ENCODE assay signal across 20 cellular contexts in the genomic region with DNA sequence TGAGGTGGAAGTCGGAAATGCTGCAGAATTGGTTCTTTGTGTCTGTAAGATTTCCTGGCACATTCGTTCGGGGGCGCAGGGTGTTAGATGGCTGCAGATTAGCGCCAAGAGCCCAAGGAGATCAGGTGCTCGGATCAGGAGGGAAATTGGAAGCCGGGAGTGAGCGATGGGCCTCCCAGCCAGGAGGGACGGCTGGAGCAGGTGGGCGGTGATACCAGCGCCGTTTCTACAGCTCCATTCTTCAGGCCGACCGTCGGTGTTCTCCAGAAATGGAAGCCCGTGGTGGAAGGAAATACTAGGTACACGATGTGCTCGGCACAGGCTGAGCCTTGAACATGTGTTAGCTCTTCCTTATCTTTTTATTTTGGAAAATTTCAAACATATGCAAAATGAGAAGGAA.
DNase-seq lines count a peak whose midpoint lies in the region; ATAC-seq and TF ChIP-seq lines count a peak whose summit lies in the region.
"Had no signal": no experiment of that assay in that cellular context is flagged by ENCODE, and none has a peak within 500 bp of the region (broad histone marks: within the 10 kb centered on the region; RNA-seq: fewer than 3 reads in every experiment).

No MANE protein-coding gene starts in this region.

- POLR2A ChIA-PET in HEK293 (lab: Yijun Ruan, JAX): interaction anchor here (1.2 kb wide), 1 partner anchor 13 kb away, joined by 3 read pairs; no protein-coding TSS in a partner anchor

- no peaks in the 10 kb centered on the region for H3K4me1 ChIP-seq in HEK293 (ENCODE audit: control insufficient read depth, insufficient read depth, low read length)
- H3K4me1 ChIP-seq: SJCRH30 had no signal

- H3K27me3 ChIP-seq in layer of hippocampus (ENCODE audit: control insufficient read depth, insufficient read depth, low read length): no peaks in the 10 kb centered on the region
- H3K27me3 ChIP-seq: MG63, Peyer's patch had no signal

- no peak overlapping the region for H3K4me3 ChIP-seq in HEK293 (ENCODE audit: low read depth, low read length)
- H3K4me3 ChIP-seq: K562, MG63, Peyer's patch, SJCRH30 had no signal

- no peaks in the 10 kb centered on the region for H3K9me3 ChIP-seq in HEK293 (ENCODE audit: control insufficient read depth, insufficient read depth, low read depth, low read length)
- H3K9me3 ChIP-seq: MG63, Peyer's patch, SJCRH30 had no signal

- no peaks in the 10 kb centered on the region for H3K27me3 Mint-ChIP-seq in stimulated activated naive B cell treated with anti-CD40 and anti-IgM and Interleukin-4, amounts not matched to agents 10 μg/mL and 1 μg/mL and 100 μg/mL, for 72 hours

- TF ChIP-seq CTCF in HEK293 (tag by site-specific recombination; IDR thresholded peaks at IDR 0.05): no peak

- H3K36me3 ChIP-seq in HEK293 (ENCODE audit: control insufficient read depth in 2 of 2, insufficient read depth in 1 of 2, low read length in 2 of 2): no peaks in the 10 kb centered on the region
- H3K36me3 ChIP-seq: Peyer's patch, SJCRH30 had no signal

- H3K27ac ChIP-seq in HEK293 (ENCODE audit: extremely low read depth, low read depth, low read length) (no peak overlapping the region), layer of hippocampus (ENCODE audit: low read depth, low read length) (peak overlapping the region; percentile 60)
- H3K27ac ChIP-seq: C4-2B, Peyer's patch, SJCRH30 had no signal

- CTCF ChIA-PET in HEK293 (lab: Yijun Ruan, JAX): interaction anchor here (0.6 to 0.7 kb wide), 2 partner anchors 10 to 511 kb away, joined by 3 read pairs; no protein-coding TSS in a partner anchor

- peaks cover 67 to 96% of the 10 kb centered on the region in 2 donors for H3K4me1 Mint-ChIP-seq in stimulated activated naive B cell treated with anti-CD40 and anti-IgM and Interleukin-4, amounts not matched to agents 10 μg/mL and 1 μg/mL and 100 μg/mL, for 72 hours

- peaks cover 66 to 78% of the 10 kb centered on the region in 2 donors for H3K36me3 Mint-ChIP-seq in stimulated activated naive B cell treated with anti-CD40 and anti-IgM and Interleukin-4, amounts not matched to agents 10 μg/mL and 1 μg/mL and 100 μg/mL, for 72 hours
- H3K36me3 Mint-ChIP-seq: CD8-positive, alpha-beta memory T cell had no signal

- intact Hi-C loops in head of caudate nucleus (cut with DNase I): no loop called here

- no peak for ATAC-seq in stimulated activated naive B cell treated with anti-CD40 and anti-IgM and Interleukin-4, amounts not matched to agents 10 μg/mL and 1 μg/mL and 100 μg/mL, for 72 hours (replicated peaks)
- ATAC-seq in HG03139 (IDR thresholded peaks at IDR 0.05; ENCODE audit: unreplicated experiment): no peak
- ATAC-seq: K562 had no signal

- no peaks in the 10 kb centered on the region for H3K9me3 Mint-ChIP-seq in stimulated activated naive B cell treated with anti-CD40 and anti-IgM and Interleukin-4, amounts not matched to agents 10 μg/mL and 1 μg/mL and 100 μg/mL, for 72 hours
- H3K9me3 Mint-ChIP-seq: CD8-positive, alpha-beta memory T cell had no signal

- DNase-seq in anterior cingulate cortex (lab: John Stamatoyannopoulos, UW) (peak in 33 of 58 donors; percentile 13 to 85 (median 48)), NCI-H524 (lab: John Stamatoyannopoulos, UW) (no peak), head of caudate nucleus (no peak)
- no peak for DNase-seq in stimulated activated naive B cell treated with anti-CD40 and anti-IgM and Interleukin-4, amounts not matched to agents 10 μg/mL and 1 μg/mL and 100 μg/mL, for 72 hours
- DNase-seq: Calu3; CD8-positive, alpha-beta memory T cell; GDM1; MG63; NCI-H1417; NCI-H187 treated with DMSO at 0.1 percent for 48 hours; NCI-H2107; NCI-H446 treated with DMSO at 0.1 percent for 48 hours; NCI-H748 treated with DMSO at 0.1 percent for 48 hours; Peyer's patch; SJCRH30 had no signal

- H3K27ac Mint-ChIP-seq in stimulated activated naive B cell treated with anti-CD40 and anti-IgM and Interleukin-4, amounts not matched to agents 10 μg/mL and 1 μg/mL and 100 μg/mL, for 72 hours: peak overlapping the region; percentile 11
- H3K27ac Mint-ChIP-seq: CD8-positive, alpha-beta memory T cell had no signal

- peak overlapping the region in 1 of 2 donors; percentile 34 for H3K4me3 Mint-ChIP-seq in stimulated activated naive B cell treated with anti-CD40 and anti-IgM and Interleukin-4, amounts not matched to agents 10 μg/mL and 1 μg/mL and 100 μg/mL, for 72 hours
- H3K4me3 Mint-ChIP-seq: CD8-positive, alpha-beta memory T cell had no signal

TF ChIP-seq in HEK293, 187 proteins besides CTCF, POLR2A, EP300 and RAD21:
- TF ChIP-seq ZNF324 (tag by site-specific recombination; IDR thresholded peaks at IDR 0.05): no peak
- TF ChIP-seq ZNF133 (tag by site-specific recombination; IDR thresholded peaks at IDR 0.05): 0 out of 2 replicates have a peak, but pooled peaks have one; percentile 35

Comparison
In these comparisons a context has a peak if more than half of its experiments do, and no peak if none do; other contexts are left out.
1. DNase-seq: peak in anterior cingulate cortex (33 of 58); none in stimulated activated naive B cell treated with anti-CD40 and anti-IgM and Interleukin-4, amounts not matched to agents 10 μg/mL and 1 μg/mL and 100 μg/mL, for 72 hours (single experiment), NCI-H524 (0 of 2) and head of caudate nucleus (0 of 42).